In genomic region chr2:234708717-234709116, GRCh38 we compare ENCODE assay signal across 14 cellular contexts.
DNase-seq lines count a peak whose midpoint lies in the region; ATAC-seq and TF ChIP-seq lines count a peak whose summit lies in the region.
"Had no signal": no experiment of that assay in that cellular context is flagged by ENCODE, and none has a peak within 500 bp of the region (broad histone marks: within the 10 kb centered on the region; RNA-seq: fewer than 3 reads in every experiment).

No MANE protein-coding gene starts in this region.

- H3K4me2 ChIP-seq in neural cell (ENCODE audit: low read length), result peak overlapping the region; percentile 56

- no peaks in the 10 kb centered on the region for H3K79me2 ChIP-seq in neural cell (replicated peaks; ENCODE audit: insufficient read depth, low read length)

- TF ChIP-seq RAD21 in neural cell (conservative IDR thresholded peaks at IDR 0.05), result no peak

- peak overlapping the region; percentile 23 for H3K4me3 ChIP-seq in iPS-18a (ENCODE audit: low read length)
- H3K4me3 ChIP-seq in neural cell (ENCODE audit: low read length), result peak overlapping the region; percentile 40

- H3K9me3 ChIP-seq in iPS-18a (ENCODE audit: control insufficient read depth, low read depth, low read length), result no peaks in the 10 kb centered on the region
- H3K9me3 ChIP-seq in neural cell (ENCODE audit: low read length), result no peaks in the 10 kb centered on the region
- H3K9me3 ChIP-seq: BE2C had no signal

- H2AFZ ChIP-seq in neural cell (ENCODE audit: low read depth, low read length), result no peak overlapping the region

- H3K36me3 Mint-ChIP-seq in stimulated activated memory B cell treated with anti-CD40 and anti-IgM and Interleukin-4, amounts not matched to agents 10 μg/mL and 1 μg/mL and 100 μg/mL, for 72 hours, result no peaks in the 10 kb centered on the region
- H3K36me3 Mint-ChIP-seq: CD4-positive, CD25-positive, alpha-beta regulatory T cell; CD8-positive, alpha-beta memory T cell had no signal

- H3K27ac ChIP-seq in iPS-18a (ENCODE audit: low read length) (no peak overlapping the region), neural cell (ENCODE audit: low read length) (peak overlapping the region; percentile 71)

- peaks cover 32% of the 10 kb centered on the region for H3K4me1 ChIP-seq in iPS-18a (ENCODE audit: control insufficient read depth, low read depth, low read length)
- H3K4me1 ChIP-seq: BE2C had no signal

- no peak for TF ChIP-seq EP300 in neural cell (conservative IDR thresholded peaks at IDR 0.05; ENCODE audit: poor library complexity, severe bottlenecking)

- no peaks in the 10 kb centered on the region for H3K4me1 Mint-ChIP-seq in stimulated activated memory B cell treated with anti-CD40 and anti-IgM and Interleukin-4, amounts not matched to agents 10 μg/mL and 1 μg/mL and 100 μg/mL, for 72 hours
- H3K4me1 Mint-ChIP-seq: CD4-positive, CD25-positive, alpha-beta regulatory T cell; CD8-positive, alpha-beta memory T cell had no signal

- H3K27me3 ChIP-seq in iPS-18a (ENCODE audit: control insufficient read depth, insufficient read depth, low read length) (peaks cover 39% of the 10 kb centered on the region), neural cell (ENCODE audit: insufficient read depth, low read depth, low read length) (no peaks in the 10 kb centered on the region)
- H3K27me3 ChIP-seq: BE2C had no signal

- ATAC-seq in GM21619 (IDR thresholded peaks at IDR 0.05; ENCODE audit: unreplicated experiment), result no peak
- no peak for ATAC-seq in stimulated activated memory B cell treated with anti-CD40 and anti-IgM and Interleukin-4, amounts not matched to agents 10 μg/mL and 1 μg/mL and 100 μg/mL, for 72 hours

- H3F3A ChIP-seq in neural cell (ENCODE audit: insufficient read depth, low read length, poor library complexity, severe bottlenecking), result no peaks in the 10 kb centered on the region

- H4K20me1 ChIP-seq in neural cell (ENCODE audit: insufficient read depth), result no peaks in the 10 kb centered on the region

- no peak for TF ChIP-seq CTCF in neural cell (IDR thresholded peaks at IDR 0.05; ENCODE audit: poor library complexity, severe bottlenecking)

- H3K9me2 ChIP-seq in neural cell (ENCODE audit: insufficient read depth, low read length), result no peaks in the 10 kb centered on the region

- DNase-seq in ecto neural progenitor cell (ENCODE audit: low spot score), result peak; percentile 21
- no peak for DNase-seq in activated CD4-positive, CD25-positive, alpha-beta regulatory T cell (lab: John Stamatoyannopoulos, UW)
- DNase-seq: ACHN; BE2C; C1 segment of cervical spinal cord; CD4-positive, CD25-positive, alpha-beta regulatory T cell; CD8-positive, alpha-beta memory T cell; COR-L47; GOT3 had no signal

- H3K9ac ChIP-seq in iPS-18a (ENCODE audit: low read length), result no peak overlapping the region
- peak overlapping the region; percentile 10 for H3K9ac ChIP-seq in neural cell (ENCODE audit: low read length)

- H3K27ac Mint-ChIP-seq in stimulated activated memory B cell treated with anti-CD40 and anti-IgM and Interleukin-4, amounts not matched to agents 10 μg/mL and 1 μg/mL and 100 μg/mL, for 72 hours, result no peak overlapping the region
- H3K27ac Mint-ChIP-seq: CD4-positive, CD25-positive, alpha-beta regulatory T cell; CD8-positive, alpha-beta memory T cell; H9 had no signal

- H3K9me3 Mint-ChIP-seq in stimulated activated memory B cell treated with anti-CD40 and anti-IgM and Interleukin-4, amounts not matched to agents 10 μg/mL and 1 μg/mL and 100 μg/mL, for 72 hours, result peaks cover 3% of the 10 kb centered on the region
- H3K9me3 Mint-ChIP-seq: H9 had no signal

- H3K27me3 Mint-ChIP-seq in stimulated activated memory B cell treated with anti-CD40 and anti-IgM and Interleukin-4, amounts not matched to agents 10 μg/mL and 1 μg/mL and 100 μg/mL, for 72 hours, result peaks cover 10% of the 10 kb centered on the region
- H3K27me3 Mint-ChIP-seq: CD4-positive, CD25-positive, alpha-beta regulatory T cell had no signal

- H3K36me3 ChIP-seq in iPS-18a (ENCODE audit: control insufficient read depth, low read depth, low read length) (no peaks in the 10 kb centered on the region), neural cell (ENCODE audit: insufficient read depth, low read length) (no peaks in the 10 kb centered on the region)
- H3K36me3 ChIP-seq: BE2C had no signal

- H3K4me3 Mint-ChIP-seq in stimulated activated memory B cell treated with anti-CD40 and anti-IgM and Interleukin-4, amounts not matched to agents 10 μg/mL and 1 μg/mL and 100 μg/mL, for 72 hours, result no peak overlapping the region
- H3K4me3 Mint-ChIP-seq: CD4-positive, CD25-positive, alpha-beta regulatory T cell; CD8-positive, alpha-beta memory T cell had no signal

TF ChIP-seq in neural cell, 6 proteins besides CTCF, POLR2A, EP300 and RAD21:
- TF ChIP-seq EZH2 (IDR thresholded peaks at IDR 0.05; ENCODE audit: borderline replicate concordance, insufficient read depth, low read length, poor library complexity, severe bottlenecking) (no peak), REST (IDR thresholded peaks at IDR 0.05; ENCODE audit: borderline replicate concordance) (no peak), MXI1 (conservative IDR thresholded peaks at IDR 0.05; ENCODE audit: poor library complexity, severe bottlenecking) (no peak), TAF1 (IDR thresholded peaks at IDR 0.05; ENCODE audit: low read depth) (no peak), POLR2AphosphoS5 (IDR thresholded peaks at IDR 0.05) (no peak), SMC3 (conservative IDR thresholded peaks at IDR 0.05; ENCODE audit: poor library complexity) (no peak)
